ENCODE assay signal across 28 cellular contexts in genomic region chr7:50834679-50835078, GRCh38. TPM values are rescaled to one million over a fixed set of nuclear protein-coding genes. Genes with fewer than 3 reads are reported as not detected.
"Had no signal": no experiment of that assay in that cellular context is flagged by ENCODE, and none has a peak within 500 bp of the region (broad histone marks: within the 10 kb centered on the region; RNA-seq: fewer than 3 reads in every experiment).

No MANE protein-coding gene starts in this region.

- H3K36me3 Mint-ChIP-seq: naive B cell, type B pancreatic cell had no signal

- FAIRE-seq: frontal cortex, keratinocyte had no signal

- H3K4me1 ChIP-seq: colonic mucosa, prostate gland, vagina had no signal

- H3K9me3 ChIP-seq: colonic mucosa, ovary, prostate gland, vagina had no signal

- H3K9me3 Mint-ChIP-seq: activated B cell treated with CpG ODN at 0.5 μM for 24 hours; activated T-cell treated with anti-CD3 and anti-CD28 coated beads, Interleukin-2, amount 50 U/mL, for 24 hours; stimulated activated effector memory CD8-positive, alpha-beta T cell treated with anti-CD3 and anti-CD28 coated beads, Interleukin-12 subunit alpha, Interleukin-12 subunit beta, amount 100 ng/mL, for 72 hours; stimulated activated naive CD8-positive, alpha-beta T cell treated with anti-CD3 and anti-CD28 coated beads, Interleukin-15, amount 100 ng/mL, for 72 hours; type B pancreatic cell had no signal

- H3K4me3 Mint-ChIP-seq: activated B cell treated with CpG ODN at 0.5 μM for 24 hours; activated CD4-positive, alpha-beta T cell treated with anti-CD3 and anti-CD28 coated beads for 36 hours; activated T-cell treated with anti-CD3 and anti-CD28 coated beads, Interleukin-2, amount 50 U/mL, for 24 hours; naive B cell; stimulated activated effector memory CD8-positive, alpha-beta T cell treated with anti-CD3 and anti-CD28 coated beads, Interleukin-12 subunit alpha, Interleukin-12 subunit beta, amount 100 ng/mL, for 72 hours; stimulated activated naive CD8-positive, alpha-beta T cell treated with anti-CD3 and anti-CD28 coated beads, Interleukin-15, amount 100 ng/mL, for 72 hours; type B pancreatic cell had no signal

- H3K27ac ChIP-seq: colonic mucosa, ovary, prostate gland, skin epidermis, vagina had no signal

- H3K27ac Mint-ChIP-seq: activated B cell treated with CpG ODN at 0.5 μM for 24 hours; activated CD4-positive, alpha-beta T cell treated with anti-CD3 and anti-CD28 coated beads for 36 hours; activated T-cell treated with anti-CD3 and anti-CD28 coated beads, Interleukin-2, amount 50 U/mL, for 24 hours; naive B cell; stimulated activated effector memory CD8-positive, alpha-beta T cell treated with anti-CD3 and anti-CD28 coated beads, Interleukin-12 subunit alpha, Interleukin-12 subunit beta, amount 100 ng/mL, for 72 hours; stimulated activated naive CD8-positive, alpha-beta T cell treated with anti-CD3 and anti-CD28 coated beads, Interleukin-15, amount 100 ng/mL, for 72 hours; type B pancreatic cell had no signal

- H3K4me3 ChIP-seq: colonic mucosa, ovary, prostate gland, skin epidermis, vagina had no signal

- DNase-seq: activated B cell treated with CpG ODN at 0.5 μM for 24 hours; activated CD4-positive, alpha-beta T cell treated with anti-CD3 and anti-CD28 coated beads for 36 hours; activated CD8-positive, alpha-beta memory T cell treated with anti-CD3 and anti-CD28 coated beads, Interleukin-2, amount 50 U/mL, for 4 hours; activated gamma-delta T cell; activated naive CD4-positive, alpha-beta T cell treated with anti-CD3 and anti-CD28 coated beads, Interleukin-2, amount 50 U/mL, for 16 hours; activated T-cell treated with anti-CD3 and anti-CD28 coated beads, Interleukin-2, amount 50 U/mL, for 24 hours; amniotic stem cell; central memory CD4-positive, alpha-beta T cell; colonic mucosa; effector memory CD4-positive, alpha-beta T cell; glutamatergic neuron; left cardiac atrium; left ventricle myocardium superior; mammary epithelial cell; naive B cell; ovary; retina; stimulated activated CD4-positive, alpha-beta T cell treated with anti-CD3 and anti-CD28 coated beads, Interleukin-12 subunit alpha, Interleukin-12 subunit beta, amount 100 ng/mL, for 4 hours; stimulated activated CD4-positive, alpha-beta T cell treated with anti-CD3 and anti-CD28 coated beads, Interleukin-4, amount 100 ng/mL, for 24 hours; stimulated activated naive CD8-positive, alpha-beta T cell treated with anti-CD3 and anti-CD28 coated beads, Interleukin-15, amount 100 ng/mL, for 72 hours had no signal

- H3K4me1 Mint-ChIP-seq: activated B cell treated with CpG ODN at 0.5 μM for 24 hours, naive B cell had no signal

- H3K27me3 ChIP-seq: colonic mucosa, ovary, vagina had no signal

- H3K36me3 ChIP-seq: colonic mucosa, ovary, prostate gland, vagina had no signal

- ATAC-seq: activated CD4-positive, alpha-beta T cell treated with anti-CD3 and anti-CD28 coated beads for 36 hours; left cardiac atrium; left ventricle myocardium superior; sciatic nerve; stimulated activated effector memory CD8-positive, alpha-beta T cell treated with anti-CD3 and anti-CD28 coated beads, Interleukin-12 subunit alpha, Interleukin-12 subunit beta, amount 100 ng/mL, for 72 hours; stimulated activated naive CD8-positive, alpha-beta T cell treated with anti-CD3 and anti-CD28 coated beads, Interleukin-15, amount 100 ng/mL, for 72 hours had no signal

RNA-seq across cellular contexts. Expression of gene GRB10, which starts 52.0 kb away (rescaled TPM):
- total RNA-seq: activated B cell treated with CpG ODN at 0.5 μM for 24 hours had no signal
